ENCODE assay signal across 14 cellular contexts in genomic region chr20:49986049-49986448, GRCh38. TPM values are rescaled to one million over a fixed set of nuclear protein-coding genes. Genes with fewer than 3 reads are reported as not detected.
DNase-seq lines count a peak whose midpoint lies in the region; ATAC-seq, FAIRE-seq and TF ChIP-seq lines count a peak whose summit lies in the region.
"Had no signal": no experiment of that assay in that cellular context is flagged by ENCODE, and none has a peak within 500 bp of the region (broad histone marks: within the 10 kb centered on the region; RNA-seq: fewer than 3 reads in every experiment).

No MANE protein-coding gene starts in this region.

- no peak overlapping the region for H3K23ac ChIP-seq in H1 (ENCODE audit: insufficient read length)

- in situ Hi-C loops in G401 (cut with HindIII; ENCODE audit: low sequenced_read_pairs), result loop anchor here (10.0 kb wide), 1 partner anchor 169 kb away; the partner anchor contains the start of gene PEDS1

- H3K56ac ChIP-seq in H1 (replicated peaks; ENCODE audit: insufficient read length, low read depth, low read length), result no peak overlapping the region

- H3K27ac ChIP-seq in A549 (peak overlapping the region; percentile 3 to 74; a peak in 5 of 6 replicates), H1 (ENCODE audit: low read depth, low read length) (no peak overlapping the region)

- no peak overlapping the region for H2AFZ ChIP-seq in H1 (ENCODE audit: low read length)

- H2BK15ac ChIP-seq in H1 (ENCODE audit: low read length), result 0 out of 2 replicates have a peak overlapping the region, but pooled peaks have one; percentile 61

- H4K8ac ChIP-seq in H1 (ENCODE audit: extremely low read depth, insufficient read depth, low read length), result no peak overlapping the region

- H2BK20ac ChIP-seq in H1 (ENCODE audit: low read length), result no peak overlapping the region

- intact Hi-C loops in activated T-helper 1 cell treated with anti-CD3 and anti-CD28 coated beads, Interleukin-12 subunit alpha, Interleukin-12 subunit beta, Interleukin-2, Interleukin-4 antibody, amounts not matched to agents 30 ng/mL and 10 ng/mL and 1 ng/mL, durations not matched to agents 14 hours and 24 hours and 36 hours (cut with micrococcal nuclease), result no loop called here

- no peak overlapping the region for H2BK120ac ChIP-seq in H1 (replicated peaks; ENCODE audit: low read depth, low read length)

- TF ChIP-seq EP300 in A549 (IDR thresholded peaks at IDR 0.05) (no peak), H1 (IDR thresholded peaks at IDR 0.05; ENCODE audit: borderline replicate concordance in 1 of 2, low read depth in 2 of 2, low read length in 2 of 2) (no peak)

- H3K79me2 ChIP-seq in H1 (ENCODE audit: control insufficient read depth in 1 of 2, insufficient read depth in 2 of 2, low read length in 2 of 2), result peaks cover 0 to 8% of the 10 kb centered on the region in 2 experiments; a peak in 2 of 4 replicates

- H3K79me1 ChIP-seq in H1 (ENCODE audit: low read depth, low read length), result peaks cover 2% of the 10 kb centered on the region; the same call in 1 of the 2 replicates

- H2BK12ac ChIP-seq in H1 (ENCODE audit: low read depth, low read length), result no peak overlapping the region

- no peaks in the 10 kb centered on the region for H3K9me3 Mint-ChIP-seq in nephron progenitor cell
- H3K9me3 Mint-ChIP-seq in activated T-helper 1 cell treated with anti-CD3 and anti-CD28 coated beads, Interleukin-12 subunit alpha, Interleukin-12 subunit beta, Interleukin-2, Interleukin-4 antibody, amounts not matched to agents 30 ng/mL and 10 ng/mL and 1 ng/mL, durations not matched to agents 14 hours and 24 hours and 36 hours, result no peaks in the 10 kb centered on the region
- H3K9me3 Mint-ChIP-seq: activated naive CD8-positive, alpha-beta T cell treated with anti-CD3 and anti-CD28 coated beads for 36 hours; natural killer cell treated with Interleukin-12 subunit alpha and Interleukin-12 subunit beta and Interleukin-15 and Interleukin-18, amount 100 ng/mL, for 72 hours had no signal

- no peak for ATAC-seq in A549
- ATAC-seq: natural killer cell treated with Interleukin-12 subunit alpha and Interleukin-12 subunit beta and Interleukin-15 and Interleukin-18, amount 100 ng/mL, for 72 hours had no signal

- peak overlapping the region; percentile 97 for H3K4me3 Mint-ChIP-seq in nephron progenitor cell
- H3K4me3 Mint-ChIP-seq in activated T-helper 1 cell treated with anti-CD3 and anti-CD28 coated beads, Interleukin-12 subunit alpha, Interleukin-12 subunit beta, Interleukin-2, Interleukin-4 antibody, amounts not matched to agents 30 ng/mL and 10 ng/mL and 1 ng/mL, durations not matched to agents 14 hours and 24 hours and 36 hours, result no peak overlapping the region
- H3K4me3 Mint-ChIP-seq: activated naive CD8-positive, alpha-beta T cell treated with anti-CD3 and anti-CD28 coated beads for 36 hours; natural killer cell treated with Interleukin-12 subunit alpha and Interleukin-12 subunit beta and Interleukin-15 and Interleukin-18, amount 100 ng/mL, for 72 hours had no signal

- CTCF ChIA-PET in A549 (lab: Yijun Ruan, JAX) (interaction anchor here (1.2 to 28.4 kb wide), 4 partner anchors 10 to 99 kb away, joined by 3 to 1049 read pairs (median 6); no protein-coding TSS in a partner anchor), H1 (lab: Charles Lee; ENCODE audit: partially characterized antibody) (interaction anchor here (0.6 to 21.7 kb wide), 6 partner anchors 10 to 185 kb away, joined by 3 to 514 read pairs (median 3); no protein-coding TSS in a partner anchor)

- H3K9me3 ChIP-seq in A549, result no peaks in the 10 kb centered on the region
- H3K9me3 ChIP-seq in H1 (ENCODE audit: insufficient read depth in 2 of 2, low read depth in 1 of 2, low read length in 1 of 2), result no peaks in the 10 kb centered on the region
- H3K9me3 ChIP-seq: tibial artery had no signal

- peaks cover 0 to 25% (median 0%) of the 10 kb centered on the region in 4 experiments; a peak in 1 of 8 replicates for H3K36me3 ChIP-seq in H1 (ENCODE audit: control insufficient read depth in 2 of 4, insufficient read depth in 4 of 4, low read length in 3 of 4)

- H3K4ac ChIP-seq in H1 (replicated peaks; ENCODE audit: insufficient read length, low read depth, low read length), result no peak overlapping the region

- peaks cover 2 to 4% of the 10 kb centered on the region in 2 experiments for H4K20me1 ChIP-seq in H1 (replicated peaks in 1 of 2; ENCODE audit: control insufficient read depth in 1 of 2, insufficient read depth in 2 of 2, low read length in 2 of 2)

- H3K23me2 ChIP-seq in H1 (ENCODE audit: low read depth, low read length), result peaks cover 12% of the 10 kb centered on the region; the same call in 1 of the 2 replicates

- no peak for TF ChIP-seq CTCF in A549 (IDR thresholded peaks at IDR 0.05)
- TF ChIP-seq CTCF in H1 (IDR thresholded peaks at IDR 0.05; ENCODE audit: control extremely low read depth in 1 of 3, insufficient read depth in 1 of 3, low read depth in 1 of 3, low read length in 3 of 3), result no peak
- TF ChIP-seq CTCF in nephron progenitor cell (IDR thresholded peaks at IDR 0.05), result no peak

- peaks cover 0 to 16% (median 13%) of the 10 kb centered on the region in 4 experiments; a peak in 6 of 7 replicates for H3K27me3 ChIP-seq in H1 (replicated peaks in 1 of 4; ENCODE audit: control insufficient read depth in 3 of 4, extremely low read depth in 1 of 4, insufficient read depth in 3 of 4, low read length in 3 of 4)
- H3K27me3 ChIP-seq: tibial artery had no signal

- TF ChIP-seq RAD21 in A549 (conservative IDR thresholded peaks at IDR 0.05 in 1 of 2, IDR thresholded peaks at IDR 0.05 in 1 of 2), result no peak
- no peak for TF ChIP-seq RAD21 in H1 (IDR thresholded peaks at IDR 0.05 in 1 of 2, conservative IDR thresholded peaks at IDR 0.05 in 1 of 2; ENCODE audit: low read depth in 2 of 2, low read length in 2 of 2)

- peaks cover 80% of the 10 kb centered on the region for H3K4me1 ChIP-seq in A549
- H3K4me1 ChIP-seq in H1 (replicated peaks in 1 of 4; ENCODE audit: control insufficient read depth in 3 of 4, insufficient read depth in 4 of 4, low read length in 3 of 4), result peaks cover 20 to 66% (median 54%) of the 10 kb centered on the region in 4 experiments

- no peak overlapping the region for H3K9ac ChIP-seq in H1 (replicated peaks in 1 of 4; ENCODE audit: extremely low read depth in 1 of 4, low read depth in 3 of 4, low read length in 3 of 4)

- DNase-seq in A549 (ENCODE audit: low read depth in 1 of 2, low spot score in 1 of 2) (no peak), HTR-8/SVneo (ENCODE audit: insufficient read length, low spot score) (no peak), H1 (ENCODE audit: low read depth in 1 of 2, low spot score in 2 of 2) (no peak), nephron progenitor cell (no peak), NCI-H774 (lab: John Stamatoyannopoulos, UW) (no peak), DMS53 treated with DMSO at 0.1 percent for 48 hours (lab: John Stamatoyannopoulos, UW; ENCODE audit: unreplicated experiment) (no peak), G401 (ENCODE audit: low spot score) (no peak)
- DNase-seq in activated T-helper 1 cell treated with anti-CD3 and anti-CD28 coated beads, Interleukin-12 subunit alpha, Interleukin-12 subunit beta, Interleukin-2, Interleukin-4 antibody, amounts not matched to agents 30 ng/mL and 10 ng/mL and 1 ng/mL, durations not matched to agents 14 hours and 24 hours and 36 hours (ENCODE audit: low spot score), result no peak
- DNase-seq: activated CD4-positive, alpha-beta T cell treated with anti-CD3 and anti-CD28 coated beads for 1 hour; activated naive CD8-positive, alpha-beta T cell treated with anti-CD3 and anti-CD28 coated beads for 36 hours; DND-41; tibial artery had no signal

- H3K14ac ChIP-seq in H1 (ENCODE audit: insufficient read length), result no peak overlapping the region

- H2AK5ac ChIP-seq in H1 (ENCODE audit: low read depth, low read length), result no peak overlapping the region

- peaks cover 95% of the 10 kb centered on the region for H3K4me1 Mint-ChIP-seq in nephron progenitor cell
- H3K4me1 Mint-ChIP-seq in activated T-helper 1 cell treated with anti-CD3 and anti-CD28 coated beads, Interleukin-12 subunit alpha, Interleukin-12 subunit beta, Interleukin-2, Interleukin-4 antibody, amounts not matched to agents 30 ng/mL and 10 ng/mL and 1 ng/mL, durations not matched to agents 14 hours and 24 hours and 36 hours (ENCODE audit: low read depth), result peaks cover 4% of the 10 kb centered on the region

- no peak for TF ChIP-seq POLR2A in A549 (IDR thresholded peaks at IDR 0.05; ENCODE audit: low read length)
- TF ChIP-seq POLR2A in H1 (IDR thresholded peaks at IDR 0.05; ENCODE audit: control extremely low read depth in 1 of 2, low read depth in 2 of 2, low read length in 2 of 2), result no peak

- H2BK5ac ChIP-seq in H1 (ENCODE audit: low read depth, low read length), result no peak overlapping the region

- H3K4me3 ChIP-seq in A549, result peak overlapping the region; percentile 69; the same call in 2 of the 3 replicates
- 0 out of 8 replicates have a peak overlapping the region, but pooled peaks of 1 of the 4 experiments have one; percentile 33 for H3K4me3 ChIP-seq in H1 (ENCODE audit: extremely low read depth in 1 of 4, insufficient read depth in 2 of 4, low read depth in 3 of 4, low read length in 4 of 4)

- FAIRE-seq in A549 (lab: Jason Lieb, UNC) (no peak), HTR-8/SVneo (lab: Jason Lieb, UNC) (peak; percentile 44), H1 (lab: Jason Lieb, UNC) (no peak)
- FAIRE-seq: GM12891 had no signal

- H3K36me3 Mint-ChIP-seq in nephron progenitor cell (ENCODE audit: low read depth), result peaks cover 7% of the 10 kb centered on the region
- H3K36me3 Mint-ChIP-seq in activated T-helper 1 cell treated with anti-CD3 and anti-CD28 coated beads, Interleukin-12 subunit alpha, Interleukin-12 subunit beta, Interleukin-2, Interleukin-4 antibody, amounts not matched to agents 30 ng/mL and 10 ng/mL and 1 ng/mL, durations not matched to agents 14 hours and 24 hours and 36 hours (ENCODE audit: low read depth), result no peaks in the 10 kb centered on the region
- H3K36me3 Mint-ChIP-seq: natural killer cell treated with Interleukin-12 subunit alpha and Interleukin-12 subunit beta and Interleukin-15 and Interleukin-18, amount 100 ng/mL, for 72 hours had no signal

- no peak overlapping the region for H4K91ac ChIP-seq in H1 (replicated peaks; ENCODE audit: insufficient read length, low read length)

- no peak overlapping the region for H3K27ac Mint-ChIP-seq in nephron progenitor cell
- no peak overlapping the region for H3K27ac Mint-ChIP-seq in activated T-helper 1 cell treated with anti-CD3 and anti-CD28 coated beads, Interleukin-12 subunit alpha, Interleukin-12 subunit beta, Interleukin-2, Interleukin-4 antibody, amounts not matched to agents 30 ng/mL and 10 ng/mL and 1 ng/mL, durations not matched to agents 14 hours and 24 hours and 36 hours
- H3K27ac Mint-ChIP-seq: activated naive CD8-positive, alpha-beta T cell treated with anti-CD3 and anti-CD28 coated beads for 36 hours; natural killer cell treated with Interleukin-12 subunit alpha and Interleukin-12 subunit beta and Interleukin-15 and Interleukin-18, amount 100 ng/mL, for 72 hours had no signal

- H4K5ac ChIP-seq in H1 (ENCODE audit: insufficient read length, low read depth, low read length), result no peak overlapping the region

- peaks cover 5% of the 10 kb centered on the region for H3K27me3 Mint-ChIP-seq in nephron progenitor cell (ENCODE audit: low read depth, poor library complexity)
- H3K27me3 Mint-ChIP-seq in activated T-helper 1 cell treated with anti-CD3 and anti-CD28 coated beads, Interleukin-12 subunit alpha, Interleukin-12 subunit beta, Interleukin-2, Interleukin-4 antibody, amounts not matched to agents 30 ng/mL and 10 ng/mL and 1 ng/mL, durations not matched to agents 14 hours and 24 hours and 36 hours (ENCODE audit: insufficient read depth), result peaks cover 12% of the 10 kb centered on the region

- WGBS in A549 (ENCODE audit: missing lambda C conversion rate), result 85% methylated on average over 4 of the region's 4 CpGs
- 90% methylated on average over 3 of the region's 4 CpGs; no CpG with 5 or more reads in 1 of the 2 experiments for WGBS in H1 (ENCODE audit: extremely low coverage in 1 of 2, insufficient coverage in 1 of 2, insufficient read length in 1 of 2, insufficient replicate concordance in 2 of 2, low coverage in 1 of 2, low lambda C conversion rate in 2 of 2, missing lambda C conversion rate in 1 of 2), 2 experiments

- POLR2A ChIA-PET in A549 (lab: Yijun Ruan, JAX), result no interaction called here
- POLR2A ChIA-PET in H1 (lab: Charles Lee; ENCODE audit: partially characterized antibody), result interaction anchor here (0.8 to 15.6 kb wide), 7 partner anchors 9 to 94 kb away, joined by 3 to 287 read pairs (median 5); no protein-coding TSS in a partner anchor

- H3K4me2 ChIP-seq in A549 (peak overlapping the region; percentile 95), H1 (ENCODE audit: insufficient read depth in 1 of 2, low read depth in 2 of 2, low read length in 2 of 2) (peak overlapping the region; percentile 18 to 50; a peak in 3 of 4 replicates)

- no peak overlapping the region for H3K18ac ChIP-seq in H1 (ENCODE audit: extremely low read depth, low read length)

RNA-seq across cellular contexts. Expression of gene SNAI1, which starts 3.3 kb away (rescaled TPM):
- polyA plus RNA-seq in A549 (2011; rRNA removed), result 7.0 and 7.2 TPM in 2 replicates
- polyA plus RNA-seq in A549 (2012; cell fraction: cytosol; rRNA removed), result 14.0 and 21.4 TPM in 2 replicates
- polyA plus RNA-seq in A549 (2012; cell fraction: nucleus; rRNA removed), result 22.7 and 28.4 TPM in 2 replicates
- polyA plus RNA-seq in A549 (2017; fragmentation: RNase III; extraction: RNeasy Plus Mini Kit Qiagen cat#74134 plus additional on column Dnase treatment), result 8.0 to 11.1 TPM (median 10.7 TPM) in 3 replicates
- polyA minus RNA-seq in A549 (2011; rRNA and poly(A)+ RNA removed), result 3.8 and 6.0 TPM in 2 replicates
- total RNA-seq in H1 (2021; fragmentation: NEBNext Ultra II Directional; extraction: Animal tissue kit (Norgen Biotek cat#: 25700)), result 6.5 and 7.7 TPM in 2 replicates
- 8.0 and 10.6 TPM in 2 replicates for polyA plus RNA-seq in H1 (2011; rRNA removed)
- 2.0 TPM for polyA plus RNA-seq in H1 (2011; cell fraction: cytosol; rRNA removed)
- 6.6 TPM for polyA plus RNA-seq in H1 (2011; cell fraction: nucleus; rRNA removed)
- polyA plus RNA-seq in H1 (2012, experiment 1 of 2), result 6.9 to 10.2 TPM (median 8.7 TPM) in 4 replicates
- polyA plus RNA-seq in H1 (2012, experiment 2 of 2), result 10.4 TPM
- 6.9 TPM for polyA plus RNA-seq in H1 (2013, experiment 1 of 2)
- 7.0 TPM for polyA plus RNA-seq in H1 (2013, experiment 2 of 2)
- 1.3 and 2.7 TPM in 2 replicates for polyA minus RNA-seq in H1 (2011; rRNA and poly(A)+ RNA removed)
- 2.4 TPM for polyA minus RNA-seq in H1 (2011; cell fraction: cytosol; rRNA and poly(A)+ RNA removed)
- polyA minus RNA-seq in H1 (2011; cell fraction: nucleus; rRNA and poly(A)+ RNA removed), result 7.8 TPM
- 3.5 and 3.9 TPM in 2 replicates for total RNA-seq in activated T-helper 1 cell treated with anti-CD3 and anti-CD28 coated beads, Interleukin-12 subunit alpha, Interleukin-12 subunit beta, Interleukin-2, Interleukin-4 antibody, amounts not matched to agents 30 ng/mL and 10 ng/mL and 1 ng/mL, durations not matched to agents 14 hours and 24 hours and 36 hours
- total RNA-seq in G401 (2014; rRNA removed; shearing (Covaris generic)), result 2.9 and 7.5 TPM in 2 replicates

RNA-seq across cellular contexts. Expression of gene RNF114, which starts 49.9 kb away (rescaled TPM):
- polyA plus RNA-seq in A549 (2011; rRNA removed) (44.8 and 67.8 TPM in 2 replicates), A549 (2017; fragmentation: RNase III; extraction: RNeasy Plus Mini Kit Qiagen cat#74134 plus additional on column Dnase treatment) (43.1 to 47.0 TPM (median 44.0 TPM) in 3 replicates), H1 (2011; rRNA removed) (89.9 and 158 TPM in 2 replicates)
- polyA plus RNA-seq in A549 (2012; cell fraction: cytosol; rRNA removed), result 68.9 and 80.2 TPM in 2 replicates
- 101 and 123 TPM in 2 replicates for polyA plus RNA-seq in A549 (2012; cell fraction: nucleus; rRNA removed)
- polyA minus RNA-seq in A549 (2011; rRNA and poly(A)+ RNA removed), result 42.6 and 51.8 TPM in 2 replicates
- 81.7 and 82.0 TPM in 2 replicates for total RNA-seq in H1 (2021; fragmentation: NEBNext Ultra II Directional; extraction: Animal tissue kit (Norgen Biotek cat#: 25700))
- 160 TPM for polyA plus RNA-seq in H1 (2011; cell fraction: cytosol; rRNA removed)
- polyA plus RNA-seq in H1 (2011; cell fraction: nucleus; rRNA removed), result 99.9 TPM
- polyA plus RNA-seq in H1 (2012, experiment 1 of 2), result 66.8 to 91.7 TPM (median 75.1 TPM) in 4 replicates
- 39.6 TPM for polyA plus RNA-seq in H1 (2012, experiment 2 of 2)
- 51.2 TPM for polyA plus RNA-seq in H1 (2013, experiment 1 of 2)
- polyA plus RNA-seq in H1 (2013, experiment 2 of 2), result 51.8 TPM
- polyA minus RNA-seq in H1 (2011; rRNA and poly(A)+ RNA removed), result 62.2 and 63.1 TPM in 2 replicates
- polyA minus RNA-seq in H1 (2011; cell fraction: cytosol; rRNA and poly(A)+ RNA removed), result 69.6 TPM
- polyA minus RNA-seq in H1 (2011; cell fraction: nucleus; rRNA and poly(A)+ RNA removed), result 40.6 TPM
- 58.7 and 60.3 TPM in 2 replicates for total RNA-seq in activated T-helper 1 cell treated with anti-CD3 and anti-CD28 coated beads, Interleukin-12 subunit alpha, Interleukin-12 subunit beta, Interleukin-2, Interleukin-4 antibody, amounts not matched to agents 30 ng/mL and 10 ng/mL and 1 ng/mL, durations not matched to agents 14 hours and 24 hours and 36 hours
- 75.1 and 79.8 TPM in 2 replicates for total RNA-seq in G401 (2014; rRNA removed; shearing (Covaris generic))
